ENCODE assay signal across 1 cellular context in the genomic region with DNA sequence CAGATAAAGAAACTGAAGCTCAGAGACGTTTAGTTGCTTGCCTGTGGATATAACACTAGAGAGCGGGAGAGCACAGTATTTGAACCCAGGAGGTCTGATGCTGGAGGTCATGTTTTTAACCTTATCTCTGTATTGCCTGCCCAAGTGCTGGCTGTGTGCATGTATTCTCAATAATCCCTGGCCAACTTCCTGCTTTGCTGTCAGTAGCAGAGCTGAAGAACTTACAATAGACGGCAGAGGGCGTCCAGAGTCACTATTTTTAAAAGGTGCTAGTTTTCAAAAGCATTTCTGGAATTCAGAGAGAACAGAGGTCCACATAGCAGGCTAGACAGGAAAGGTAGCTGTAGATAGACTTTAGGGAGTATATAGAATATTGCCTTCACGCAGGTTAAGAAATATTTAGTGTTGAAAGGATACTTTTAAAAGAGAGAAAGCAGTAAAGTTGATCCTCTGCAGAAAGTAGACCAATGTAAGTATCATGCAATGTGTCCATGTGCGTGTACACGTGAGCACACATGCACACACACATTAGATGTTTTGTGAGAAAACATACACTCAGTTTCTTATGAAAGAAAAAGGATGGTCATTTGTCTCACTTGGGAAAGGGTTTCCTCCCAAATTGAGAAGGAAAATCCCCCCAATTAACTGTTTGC.
TF ChIP-seq lines count a peak whose summit lies in the region.

No MANE protein-coding gene starts in this region.

TF ChIP-seq in K562, 482 proteins besides CTCF, POLR2A, EP300 and RAD21 (continued from another document):
- TF ChIP-seq, protein P1, sequence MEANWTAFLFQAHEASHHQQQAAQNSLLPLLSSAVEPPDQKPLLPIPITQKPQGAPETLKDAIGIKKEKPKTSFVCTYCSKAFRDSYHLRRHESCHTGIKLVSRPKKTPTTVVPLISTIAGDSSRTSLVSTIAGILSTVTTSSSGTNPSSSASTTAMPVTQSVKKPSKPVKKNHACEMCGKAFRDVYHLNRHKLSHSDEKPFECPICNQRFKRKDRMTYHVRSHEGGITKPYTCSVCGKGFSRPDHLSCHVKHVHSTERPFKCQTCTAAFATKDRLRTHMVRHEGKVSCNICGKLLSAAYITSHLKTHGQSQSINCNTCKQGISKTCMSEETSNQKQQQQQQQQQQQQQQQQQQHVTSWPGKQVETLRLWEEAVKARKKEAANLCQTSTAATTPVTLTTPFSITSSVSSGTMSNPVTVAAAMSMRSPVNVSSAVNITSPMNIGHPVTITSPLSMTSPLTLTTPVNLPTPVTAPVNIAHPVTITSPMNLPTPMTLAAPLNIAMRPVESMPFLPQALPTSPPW (CRISPR knock-in tag; IDR thresholded peaks at IDR 0.05) = no peak
- no peak for TF ChIP-seq TARDBP (IDR thresholded peaks at IDR 0.05)
- TF ChIP-seq ZNF551 (CRISPR knock-in tag; IDR thresholded peaks at IDR 0.05) = no peak
- TF ChIP-seq FOXK2 (conservative IDR thresholded peaks at IDR 0.05 in 1 of 2, IDR thresholded peaks at IDR 0.05 in 1 of 2; ENCODE audit: low read depth in 2 of 2) = 0 out of 4 replicates have a peak, but pooled peaks of 1 of the 2 experiments have one; percentile 26
- TF ChIP-seq ZNF282 (CRISPR knock-in tag; IDR thresholded peaks at IDR 0.05) = no peak
- TF ChIP-seq, protein P2, sequence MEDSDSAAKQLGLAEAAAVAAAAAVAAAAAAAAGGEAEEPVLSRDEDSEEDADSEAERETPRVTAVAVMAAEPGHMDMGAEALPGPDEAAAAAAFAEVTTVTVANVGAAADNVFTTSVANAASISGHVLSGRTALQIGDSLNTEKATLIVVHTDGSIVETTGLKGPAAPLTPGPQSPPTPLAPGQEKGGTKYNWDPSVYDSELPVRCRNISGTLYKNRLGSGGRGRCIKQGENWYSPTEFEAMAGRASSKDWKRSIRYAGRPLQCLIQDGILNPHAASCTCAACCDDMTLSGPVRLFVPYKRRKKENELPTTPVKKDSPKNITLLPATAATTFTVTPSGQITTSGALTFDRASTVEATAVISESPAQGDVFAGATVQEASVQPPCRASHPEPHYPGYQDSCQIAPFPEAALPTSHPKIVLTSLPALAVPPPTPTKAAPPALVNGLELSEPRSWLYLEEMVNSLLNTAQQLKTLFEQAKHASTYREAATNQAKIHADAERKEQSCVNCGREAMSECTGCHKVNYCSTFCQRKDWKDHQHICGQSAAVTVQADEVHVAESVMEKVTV (CRISPR knock-in tag; IDR thresholded peaks at IDR 0.05) = peak; percentile 82
- no peak for TF ChIP-seq NR2C2 (CRISPR knock-in tag; IDR thresholded peaks at IDR 0.05)
- 0 out of 2 replicates have a peak, but pooled peaks have one; percentile 14 for TF ChIP-seq NR2C2 (tag; IDR thresholded peaks at IDR 0.05)
- TF ChIP-seq, protein P3, sequence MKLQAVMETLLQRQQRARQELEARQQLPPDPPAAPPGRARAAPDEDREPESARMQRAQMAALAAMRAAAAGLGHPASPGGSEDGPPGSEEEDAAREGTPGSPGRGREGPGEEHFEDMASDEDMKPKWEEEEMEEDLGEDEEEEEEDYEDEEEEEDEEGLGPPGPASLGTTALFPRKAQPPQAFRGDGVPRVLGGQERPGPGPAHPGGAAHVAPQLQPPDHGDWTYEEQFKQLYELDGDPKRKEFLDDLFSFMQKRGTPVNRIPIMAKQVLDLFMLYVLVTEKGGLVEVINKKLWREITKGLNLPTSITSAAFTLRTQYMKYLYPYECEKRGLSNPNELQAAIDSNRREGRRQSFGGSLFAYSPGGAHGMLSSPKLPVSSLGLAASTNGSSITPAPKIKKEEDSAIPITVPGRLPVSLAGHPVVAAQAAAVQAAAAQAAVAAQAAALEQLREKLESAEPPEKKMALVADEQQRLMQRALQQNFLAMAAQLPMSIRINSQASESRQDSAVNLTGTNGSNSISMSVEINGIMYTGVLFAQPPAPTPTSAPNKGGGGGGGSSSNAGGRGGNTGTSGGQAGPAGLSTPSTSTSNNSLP (IDR thresholded peaks at IDR 0.05; ENCODE audit: borderline replicate concordance, low read depth, low read length) = no peak
- TF ChIP-seq ZNF24 (IDR thresholded peaks at IDR 0.05) = no peak
- 0 out of 4 replicates have a peak, but pooled peaks of 1 of the 2 experiments have one; percentile 33 for TF ChIP-seq ARNT (IDR thresholded peaks at IDR 0.05)
- TF ChIP-seq SP1 (CRISPR knock-in tag; IDR thresholded peaks at IDR 0.05) = 0 out of 2 replicates have a peak, but pooled peaks have one; percentile 31
- peak; percentile 68; the same call in 1 of the 2 replicates for TF ChIP-seq SMC3 (conservative IDR thresholded peaks at IDR 0.05; ENCODE audit: insufficient read depth, low read depth, low read length)
- TF ChIP-seq, protein P4, sequence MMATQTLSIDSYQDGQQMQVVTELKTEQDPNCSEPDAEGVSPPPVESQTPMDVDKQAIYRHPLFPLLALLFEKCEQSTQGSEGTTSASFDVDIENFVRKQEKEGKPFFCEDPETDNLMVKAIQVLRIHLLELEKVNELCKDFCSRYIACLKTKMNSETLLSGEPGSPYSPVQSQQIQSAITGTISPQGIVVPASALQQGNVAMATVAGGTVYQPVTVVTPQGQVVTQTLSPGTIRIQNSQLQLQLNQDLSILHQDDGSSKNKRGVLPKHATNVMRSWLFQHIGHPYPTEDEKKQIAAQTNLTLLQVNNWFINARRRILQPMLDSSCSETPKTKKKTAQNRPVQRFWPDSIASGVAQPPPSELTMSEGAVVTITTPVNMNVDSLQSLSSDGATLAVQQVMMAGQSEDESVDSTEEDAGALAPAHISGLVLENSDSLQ (IDR thresholded peaks at IDR 0.05) = 0 out of 2 replicates have a peak, but pooled peaks have one; percentile 26
- TF ChIP-seq KLF16 (IDR thresholded peaks at IDR 0.05) = peak; percentile 10; the same call in 1 of the 2 replicates
- TF ChIP-seq, protein P5, sequence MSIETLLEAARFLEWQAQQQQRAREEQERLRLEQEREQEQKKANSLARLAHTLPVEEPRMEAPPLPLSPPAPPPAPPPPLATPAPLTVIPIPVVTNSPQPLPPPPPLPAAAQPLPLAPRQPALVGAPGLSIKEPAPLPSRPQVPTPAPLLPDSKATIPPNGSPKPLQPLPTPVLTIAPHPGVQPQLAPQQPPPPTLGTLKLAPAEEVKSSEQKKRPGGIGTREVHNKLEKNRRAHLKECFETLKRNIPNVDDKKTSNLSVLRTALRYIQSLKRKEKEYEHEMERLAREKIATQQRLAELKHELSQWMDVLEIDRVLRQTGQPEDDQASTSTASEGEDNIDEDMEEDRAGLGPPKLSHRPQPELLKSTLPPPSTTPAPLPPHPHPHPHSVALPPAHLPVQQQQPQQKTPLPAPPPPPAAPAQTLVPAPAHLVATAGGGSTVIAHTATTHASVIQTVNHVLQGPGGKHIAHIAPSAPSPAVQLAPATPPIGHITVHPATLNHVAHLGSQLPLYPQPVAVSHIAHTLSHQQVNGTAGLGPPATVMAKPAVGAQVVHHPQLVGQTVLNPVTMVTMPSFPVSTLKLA (conservative IDR thresholded peaks at IDR 0.05) = 0 out of 4 replicates have a peak, but pooled peaks of 1 of the 2 experiments have one; percentile 34
- TF ChIP-seq ATF1 (CRISPR knock-in tag; IDR thresholded peaks at IDR 0.05) = no peak
- no peak for TF ChIP-seq ATF1 (tag; IDR thresholded peaks at IDR 0.05)
- TF ChIP-seq SRSF9 (IDR thresholded peaks at IDR 0.05; ENCODE audit: borderline replicate concordance, low read depth, low read length) = no peak
- TF ChIP-seq, protein P6, sequence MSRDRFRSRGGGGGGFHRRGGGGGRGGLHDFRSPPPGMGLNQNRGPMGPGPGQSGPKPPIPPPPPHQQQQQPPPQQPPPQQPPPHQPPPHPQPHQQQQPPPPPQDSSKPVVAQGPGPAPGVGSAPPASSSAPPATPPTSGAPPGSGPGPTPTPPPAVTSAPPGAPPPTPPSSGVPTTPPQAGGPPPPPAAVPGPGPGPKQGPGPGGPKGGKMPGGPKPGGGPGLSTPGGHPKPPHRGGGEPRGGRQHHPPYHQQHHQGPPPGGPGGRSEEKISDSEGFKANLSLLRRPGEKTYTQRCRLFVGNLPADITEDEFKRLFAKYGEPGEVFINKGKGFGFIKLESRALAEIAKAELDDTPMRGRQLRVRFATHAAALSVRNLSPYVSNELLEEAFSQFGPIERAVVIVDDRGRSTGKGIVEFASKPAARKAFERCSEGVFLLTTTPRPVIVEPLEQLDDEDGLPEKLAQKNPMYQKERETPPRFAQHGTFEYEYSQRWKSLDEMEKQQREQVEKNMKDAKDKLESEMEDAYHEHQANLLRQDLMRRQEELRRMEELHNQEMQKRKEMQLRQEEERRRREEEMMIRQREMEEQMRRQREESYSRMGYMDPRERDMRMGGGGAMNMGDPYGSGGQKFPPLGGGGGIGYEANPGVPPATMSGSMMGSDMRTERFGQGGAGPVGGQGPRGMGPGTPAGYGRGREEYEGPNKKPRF (IDR thresholded peaks at IDR 0.05; ENCODE audit: low read depth, low read length) = no peak
- no peak for TF ChIP-seq MYNN (IDR thresholded peaks at IDR 0.05)
- no peak for TF ChIP-seq MYNN (CRISPR knock-in tag; IDR thresholded peaks at IDR 0.05)
